Comparison of ENCODE assay signal across 1 cellular context in the genomic region with DNA sequence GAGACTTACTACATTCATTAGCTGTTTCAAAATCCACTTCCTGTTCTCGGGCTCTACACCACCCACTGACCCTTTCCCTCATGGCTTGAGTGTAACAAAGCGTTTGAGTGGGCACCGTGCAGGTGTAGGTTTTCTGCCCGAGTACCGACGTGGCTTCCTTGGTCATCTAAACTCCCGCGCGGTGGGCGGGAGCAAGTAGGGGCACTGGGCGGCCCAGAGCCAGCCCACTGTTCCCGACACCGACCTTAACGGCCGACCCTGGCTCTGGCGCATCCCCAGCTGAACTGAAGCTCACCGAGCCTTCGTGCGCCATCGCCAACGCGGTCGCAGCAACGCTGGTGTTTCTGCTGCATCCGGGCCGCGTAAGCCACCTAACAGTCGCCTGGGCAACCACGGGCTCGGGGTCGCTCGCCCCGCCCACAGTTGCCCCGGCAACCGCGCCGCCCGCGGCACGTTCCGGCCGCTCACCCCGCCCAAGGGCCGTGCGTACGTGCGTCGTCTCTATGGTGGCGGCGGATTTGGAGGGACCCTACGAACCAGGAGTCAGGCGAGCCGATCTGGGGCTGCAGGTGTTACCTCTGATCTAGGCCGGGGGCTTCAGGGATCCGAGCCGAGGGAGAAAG.
TF ChIP-seq lines count a peak whose summit lies in the region.

Gene C2orf81, minus strand, starts transcription at position 372 of the 623 bp plus-strand sequence. Its CDS starts 59 bp downstream, at position 313.
A gene with protein sequence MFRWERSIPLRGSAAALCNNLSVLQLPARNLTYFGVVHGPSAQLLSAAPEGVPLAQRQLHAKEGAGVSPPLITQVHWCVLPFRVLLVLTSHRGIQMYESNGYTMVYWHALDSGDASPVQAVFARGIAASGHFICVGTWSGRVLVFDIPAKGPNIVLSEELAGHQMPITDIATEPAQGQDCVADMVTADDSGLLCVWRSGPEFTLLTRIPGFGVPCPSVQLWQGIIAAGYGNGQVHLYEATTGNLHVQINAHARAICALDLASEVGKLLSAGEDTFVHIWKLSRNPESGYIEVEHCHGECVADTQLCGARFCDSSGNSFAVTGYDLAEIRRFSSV (plus strand): TSS at position 483 of the 623 bp plus-strand sequence. CDS start 424 bp downstream, outside the sequence.

TF ChIP-seq in GM12878, 131 proteins besides CTCF, POLR2A, EP300 and RAD21 (continued from another document):
- TF ChIP-seq, protein P1, sequence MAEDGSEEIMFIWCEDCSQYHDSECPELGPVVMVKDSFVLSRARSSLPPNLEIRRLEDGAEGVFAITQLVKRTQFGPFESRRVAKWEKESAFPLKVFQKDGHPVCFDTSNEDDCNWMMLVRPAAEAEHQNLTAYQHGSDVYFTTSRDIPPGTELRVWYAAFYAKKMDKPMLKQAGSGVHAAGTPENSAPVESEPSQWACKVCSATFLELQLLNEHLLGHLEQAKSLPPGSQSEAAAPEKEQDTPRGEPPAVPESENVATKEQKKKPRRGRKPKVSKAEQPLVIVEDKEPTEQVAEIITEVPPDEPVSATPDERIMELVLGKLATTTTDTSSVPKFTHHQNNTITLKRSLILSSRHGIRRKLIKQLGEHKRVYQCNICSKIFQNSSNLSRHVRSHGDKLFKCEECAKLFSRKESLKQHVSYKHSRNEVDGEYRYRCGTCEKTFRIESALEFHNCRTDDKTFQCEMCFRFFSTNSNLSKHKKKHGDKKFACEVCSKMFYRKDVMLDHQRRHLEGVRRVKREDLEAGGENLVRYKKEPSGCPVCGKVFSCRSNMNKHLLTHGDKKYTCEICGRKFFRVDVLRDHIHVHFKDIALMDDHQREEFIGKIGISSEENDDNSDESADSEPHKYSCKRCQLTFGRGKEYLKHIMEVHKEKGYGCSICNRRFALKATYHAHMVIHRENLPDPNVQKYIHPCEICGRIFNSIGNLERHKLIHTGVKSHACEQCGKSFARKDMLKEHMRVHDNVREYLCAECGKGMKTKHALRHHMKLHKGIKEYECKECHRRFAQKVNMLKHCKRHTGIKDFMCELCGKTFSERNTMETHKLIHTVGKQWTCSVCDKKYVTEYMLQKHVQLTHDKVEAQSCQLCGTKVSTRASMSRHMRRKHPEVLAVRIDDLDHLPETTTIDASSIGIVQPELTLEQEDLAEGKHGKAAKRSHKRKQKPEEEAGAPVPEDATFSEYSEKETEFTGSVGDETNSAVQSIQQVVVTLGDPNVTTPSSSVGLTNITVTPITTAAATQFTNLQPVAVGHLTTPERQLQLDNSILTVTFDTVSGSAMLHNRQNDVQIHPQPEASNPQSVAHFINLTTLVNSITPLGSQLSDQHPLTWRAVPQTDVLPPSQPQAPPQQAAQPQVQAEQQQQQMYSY (CRISPR knock-in tag; IDR thresholded peaks at IDR 0.05), result no peak
- TF ChIP-seq EZH2 (IDR thresholded peaks at IDR 0.05; ENCODE audit: borderline replicate concordance, control insufficient read depth, low read depth, low read length), result no peak
- TF ChIP-seq HDAC2 (IDR thresholded peaks at IDR 0.05), result no peak
- TF ChIP-seq, protein P2, sequence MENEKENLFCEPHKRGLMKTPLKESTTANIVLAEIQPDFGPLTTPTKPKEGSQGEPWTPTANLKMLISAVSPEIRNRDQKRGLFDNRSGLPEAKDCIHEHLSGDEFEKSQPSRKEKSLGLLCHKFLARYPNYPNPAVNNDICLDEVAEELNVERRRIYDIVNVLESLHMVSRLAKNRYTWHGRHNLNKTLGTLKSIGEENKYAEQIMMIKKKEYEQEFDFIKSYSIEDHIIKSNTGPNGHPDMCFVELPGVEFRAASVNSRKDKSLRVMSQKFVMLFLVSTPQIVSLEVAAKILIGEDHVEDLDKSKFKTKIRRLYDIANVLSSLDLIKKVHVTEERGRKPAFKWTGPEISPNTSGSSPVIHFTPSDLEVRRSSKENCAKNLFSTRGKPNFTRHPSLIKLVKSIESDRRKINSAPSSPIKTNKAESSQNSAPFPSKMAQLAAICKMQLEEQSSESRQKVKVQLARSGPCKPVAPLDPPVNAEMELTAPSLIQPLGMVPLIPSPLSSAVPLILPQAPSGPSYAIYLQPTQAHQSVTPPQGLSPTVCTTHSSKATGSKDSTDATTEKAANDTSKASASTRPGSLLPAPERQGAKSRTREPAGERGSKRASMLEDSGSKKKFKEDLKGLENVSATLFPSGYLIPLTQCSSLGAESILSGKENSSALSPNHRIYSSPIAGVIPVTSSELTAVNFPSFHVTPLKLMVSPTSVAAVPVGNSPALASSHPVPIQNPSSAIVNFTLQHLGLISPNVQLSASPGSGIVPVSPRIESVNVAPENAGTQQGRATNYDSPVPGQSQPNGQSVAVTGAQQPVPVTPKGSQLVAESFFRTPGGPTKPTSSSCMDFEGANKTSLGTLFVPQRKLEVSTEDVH (IDR thresholded peaks at IDR 0.05; ENCODE audit: low read depth, partially characterized antibody), result no peak
- TF ChIP-seq HCFC1 (IDR thresholded peaks at IDR 0.05; ENCODE audit: low read length), result peak; percentile 45
- peak; percentile 60; the same call in 1 of the 2 replicates for TF ChIP-seq CREB1 (IDR thresholded peaks at IDR 0.05; ENCODE audit: low read depth)
- TF ChIP-seq, protein P3, sequence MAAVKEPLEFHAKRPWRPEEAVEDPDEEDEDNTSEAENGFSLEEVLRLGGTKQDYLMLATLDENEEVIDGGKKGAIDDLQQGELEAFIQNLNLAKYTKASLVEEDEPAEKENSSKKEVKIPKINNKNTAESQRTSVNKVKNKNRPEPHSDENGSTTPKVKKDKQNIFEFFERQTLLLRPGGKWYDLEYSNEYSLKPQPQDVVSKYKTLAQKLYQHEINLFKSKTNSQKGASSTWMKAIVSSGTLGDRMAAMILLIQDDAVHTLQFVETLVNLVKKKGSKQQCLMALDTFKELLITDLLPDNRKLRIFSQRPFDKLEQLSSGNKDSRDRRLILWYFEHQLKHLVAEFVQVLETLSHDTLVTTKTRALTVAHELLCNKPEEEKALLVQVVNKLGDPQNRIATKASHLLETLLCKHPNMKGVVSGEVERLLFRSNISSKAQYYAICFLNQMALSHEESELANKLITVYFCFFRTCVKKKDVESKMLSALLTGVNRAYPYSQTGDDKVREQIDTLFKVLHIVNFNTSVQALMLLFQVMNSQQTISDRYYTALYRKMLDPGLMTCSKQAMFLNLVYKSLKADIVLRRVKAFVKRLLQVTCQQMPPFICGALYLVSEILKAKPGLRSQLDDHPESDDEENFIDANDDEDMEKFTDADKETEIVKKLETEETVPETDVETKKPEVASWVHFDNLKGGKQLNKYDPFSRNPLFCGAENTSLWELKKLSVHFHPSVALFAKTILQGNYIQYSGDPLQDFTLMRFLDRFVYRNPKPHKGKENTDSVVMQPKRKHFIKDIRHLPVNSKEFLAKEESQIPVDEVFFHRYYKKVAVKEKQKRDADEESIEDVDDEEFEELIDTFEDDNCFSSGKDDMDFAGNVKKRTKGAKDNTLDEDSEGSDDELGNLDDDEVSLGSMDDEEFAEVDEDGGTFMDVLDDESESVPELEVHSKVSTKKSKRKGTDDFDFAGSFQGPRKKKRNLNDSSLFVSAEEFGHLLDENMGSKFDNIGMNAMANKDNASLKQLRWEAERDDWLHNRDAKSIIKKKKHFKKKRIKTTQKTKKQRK (IDR thresholded peaks at IDR 0.05; ENCODE audit: low read depth, low read length), result no peak
- TF ChIP-seq IRF4 (IDR thresholded peaks at IDR 0.05; ENCODE audit: low read depth, low read length), result no peak
- TF ChIP-seq, protein P4, sequence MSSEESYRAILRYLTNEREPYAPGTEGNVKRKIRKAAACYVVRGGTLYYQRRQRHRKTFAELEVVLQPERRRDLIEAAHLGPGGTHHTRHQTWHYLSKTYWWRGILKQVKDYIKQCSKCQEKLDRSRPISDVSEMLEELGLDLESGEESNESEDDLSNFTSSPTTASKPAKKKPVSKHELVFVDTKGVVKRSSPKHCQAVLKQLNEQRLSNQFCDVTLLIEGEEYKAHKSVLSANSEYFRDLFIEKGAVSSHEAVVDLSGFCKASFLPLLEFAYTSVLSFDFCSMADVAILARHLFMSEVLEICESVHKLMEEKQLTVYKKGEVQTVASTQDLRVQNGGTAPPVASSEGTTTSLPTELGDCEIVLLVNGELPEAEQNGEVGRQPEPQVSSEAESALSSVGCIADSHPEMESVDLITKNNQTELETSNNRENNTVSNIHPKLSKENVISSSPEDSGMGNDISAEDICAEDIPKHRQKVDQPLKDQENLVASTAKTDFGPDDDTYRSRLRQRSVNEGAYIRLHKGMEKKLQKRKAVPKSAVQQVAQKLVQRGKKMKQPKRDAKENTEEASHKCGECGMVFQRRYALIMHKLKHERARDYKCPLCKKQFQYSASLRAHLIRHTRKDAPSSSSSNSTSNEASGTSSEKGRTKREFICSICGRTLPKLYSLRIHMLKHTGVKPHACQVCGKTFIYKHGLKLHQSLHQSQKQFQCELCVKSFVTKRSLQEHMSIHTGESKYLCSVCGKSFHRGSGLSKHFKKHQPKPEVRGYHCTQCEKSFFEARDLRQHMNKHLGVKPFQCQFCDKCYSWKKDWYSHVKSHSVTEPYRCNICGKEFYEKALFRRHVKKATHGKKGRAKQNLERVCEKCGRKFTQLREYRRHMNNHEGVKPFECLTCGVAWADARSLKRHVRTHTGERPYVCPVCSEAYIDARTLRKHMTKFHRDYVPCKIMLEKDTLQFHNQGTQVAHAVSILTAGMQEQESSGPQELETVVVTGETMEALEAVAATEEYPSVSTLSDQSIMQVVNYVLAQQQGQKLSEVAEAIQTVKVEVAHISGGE (CRISPR knock-in tag; IDR thresholded peaks at IDR 0.05), result no peak
- TF ChIP-seq RBBP5 (conservative IDR thresholded peaks at IDR 0.05), result no peak
- TF ChIP-seq E4F1 (IDR thresholded peaks at IDR 0.05; ENCODE audit: borderline replicate concordance, partially characterized antibody), result peak; percentile 66
- no peak for TF ChIP-seq SREBF1 (IDR thresholded peaks at IDR 0.05; ENCODE audit: low read length)
- TF ChIP-seq GATAD2B (conservative IDR thresholded peaks at IDR 0.05; ENCODE audit: low read depth), result peak; percentile 68; the same call in 1 of the 2 replicates
- TF ChIP-seq ETV6 (conservative IDR thresholded peaks at IDR 0.05 in 1 of 2, IDR thresholded peaks at IDR 0.05 in 1 of 2; ENCODE audit: borderline replicate concordance in 1 of 2, low read depth in 1 of 2), result no peak
- TF ChIP-seq NBN (IDR thresholded peaks at IDR 0.05), result peak; percentile 55
- TF ChIP-seq NR2C2 (IDR thresholded peaks at IDR 0.05; ENCODE audit: borderline replicate concordance, control insufficient read depth, insufficient read length, low read depth), result no peak
- no peak for TF ChIP-seq MTA2 (IDR thresholded peaks at IDR 0.05; ENCODE audit: low read depth)
- no peak for TF ChIP-seq JUND (IDR thresholded peaks at IDR 0.05; ENCODE audit: low read depth, low read length)
- peak; percentile 54; the same call in 1 of the 2 replicates for TF ChIP-seq RFX5 (IDR thresholded peaks at IDR 0.05; ENCODE audit: low read depth, low read length)
- TF ChIP-seq, protein P5, sequence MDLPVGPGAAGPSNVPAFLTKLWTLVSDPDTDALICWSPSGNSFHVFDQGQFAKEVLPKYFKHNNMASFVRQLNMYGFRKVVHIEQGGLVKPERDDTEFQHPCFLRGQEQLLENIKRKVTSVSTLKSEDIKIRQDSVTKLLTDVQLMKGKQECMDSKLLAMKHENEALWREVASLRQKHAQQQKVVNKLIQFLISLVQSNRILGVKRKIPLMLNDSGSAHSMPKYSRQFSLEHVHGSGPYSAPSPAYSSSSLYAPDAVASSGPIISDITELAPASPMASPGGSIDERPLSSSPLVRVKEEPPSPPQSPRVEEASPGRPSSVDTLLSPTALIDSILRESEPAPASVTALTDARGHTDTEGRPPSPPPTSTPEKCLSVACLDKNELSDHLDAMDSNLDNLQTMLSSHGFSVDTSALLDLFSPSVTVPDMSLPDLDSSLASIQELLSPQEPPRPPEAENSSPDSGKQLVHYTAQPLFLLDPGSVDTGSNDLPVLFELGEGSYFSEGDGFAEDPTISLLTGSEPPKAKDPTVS (IDR thresholded peaks at IDR 0.05; ENCODE audit: low read depth, low read length), result no peak
- TF ChIP-seq ZNF274 (IDR thresholded peaks at IDR 0.05; ENCODE audit: insufficient read depth, insufficient read length), result no peak
- TF ChIP-seq, protein P6, sequence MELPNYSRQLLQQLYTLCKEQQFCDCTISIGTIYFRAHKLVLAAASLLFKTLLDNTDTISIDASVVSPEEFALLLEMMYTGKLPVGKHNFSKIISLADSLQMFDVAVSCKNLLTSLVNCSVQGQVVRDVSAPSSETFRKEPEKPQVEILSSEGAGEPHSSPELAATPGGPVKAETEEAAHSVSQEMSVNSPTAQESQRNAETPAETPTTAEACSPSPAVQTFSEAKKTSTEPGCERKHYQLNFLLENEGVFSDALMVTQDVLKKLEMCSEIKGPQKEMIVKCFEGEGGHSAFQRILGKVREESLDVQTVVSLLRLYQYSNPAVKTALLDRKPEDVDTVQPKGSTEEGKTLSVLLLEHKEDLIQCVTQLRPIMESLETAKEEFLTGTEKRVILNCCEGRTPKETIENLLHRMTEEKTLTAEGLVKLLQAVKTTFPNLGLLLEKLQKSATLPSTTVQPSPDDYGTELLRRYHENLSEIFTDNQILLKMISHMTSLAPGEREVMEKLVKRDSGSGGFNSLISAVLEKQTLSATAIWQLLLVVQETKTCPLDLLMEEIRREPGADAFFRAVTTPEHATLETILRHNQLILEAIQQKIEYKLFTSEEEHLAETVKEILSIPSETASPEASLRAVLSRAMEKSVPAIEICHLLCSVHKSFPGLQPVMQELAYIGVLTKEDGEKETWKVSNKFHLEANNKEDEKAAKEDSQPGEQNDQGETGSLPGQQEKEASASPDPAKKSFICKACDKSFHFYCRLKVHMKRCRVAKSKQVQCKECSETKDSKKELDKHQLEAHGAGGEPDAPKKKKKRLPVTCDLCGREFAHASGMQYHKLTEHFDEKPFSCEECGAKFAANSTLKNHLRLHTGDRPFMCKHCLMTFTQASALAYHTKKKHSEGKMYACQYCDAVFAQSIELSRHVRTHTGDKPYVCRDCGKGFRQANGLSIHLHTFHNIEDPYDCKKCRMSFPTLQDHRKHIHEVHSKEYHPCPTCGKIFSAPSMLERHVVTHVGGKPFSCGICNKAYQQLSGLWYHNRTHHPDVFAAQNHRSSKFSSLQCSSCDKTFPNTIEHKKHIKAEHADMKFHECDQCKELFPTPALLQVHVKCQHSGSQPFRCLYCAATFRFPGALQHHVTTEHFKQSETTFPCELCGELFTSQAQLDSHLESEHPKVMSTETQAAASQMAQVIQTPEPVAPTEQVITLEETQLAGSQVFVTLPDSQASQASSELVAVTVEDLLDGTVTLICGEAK (IDR thresholded peaks at IDR 0.05; ENCODE audit: borderline replicate concordance), result peak; percentile 64
- TF ChIP-seq RUNX3 (IDR thresholded peaks at IDR 0.05; ENCODE audit: low read length), result peak; percentile 56; the same call in 1 of the 2 replicates
- TF ChIP-seq PAX5 (IDR thresholded peaks at IDR 0.05; ENCODE audit: borderline replicate concordance, low read depth, low read length), result no peak
